ENCODE assay signal across 19 cellular contexts in genomic region chr11:69034123-69034522, GRCh38. TPM values are rescaled to one million over a fixed set of nuclear protein-coding genes. Genes with fewer than 3 reads are reported as not detected.
"Had no signal": no experiment of that assay in that cellular context is flagged by ENCODE, and none has a peak within 500 bp of the region (broad histone marks: within the 10 kb centered on the region; RNA-seq: fewer than 3 reads in every experiment).

No MANE protein-coding gene starts in this region.

- H3K27ac ChIP-seq: heart right ventricle had no signal

- DNase-seq: cortex of kidney; effector memory CD4-positive, alpha-beta T cell; gastrocnemius medialis; heart right ventricle; hypothalamus; islet precursor cell; mucosa of descending colon; naive thymus-derived CD8-positive, alpha-beta T cell; small intestine; stimulated activated CD4-positive, alpha-beta T cell treated with anti-CD3 and anti-CD28 coated beads, Interleukin-12 subunit alpha, Interleukin-12 subunit beta, amount 100 ng/mL, for 4 hours; stimulated activated naive CD4-positive, alpha-beta T cell; stomach had no signal

- H3K27ac Mint-ChIP-seq: naive thymus-derived CD8-positive, alpha-beta T cell; type B pancreatic cell had no signal

- H3K4me1 ChIP-seq: gastrocnemius medialis had no signal

- H3K9me3 ChIP-seq: gastrocnemius medialis, heart right ventricle, mucosa of descending colon, right atrium auricular region, stomach had no signal

- H3K36me3 ChIP-seq: gastrocnemius medialis, heart right ventricle, right atrium auricular region, stomach had no signal

- H3K9me3 Mint-ChIP-seq: naive thymus-derived CD8-positive, alpha-beta T cell; type B pancreatic cell had no signal

- H3K4me3 ChIP-seq: gastrocnemius medialis, heart right ventricle, mucosa of descending colon, right atrium auricular region, stomach had no signal

- H3K36me3 Mint-ChIP-seq: naive thymus-derived CD8-positive, alpha-beta T cell; type B pancreatic cell had no signal

- H3K4me3 Mint-ChIP-seq: naive thymus-derived CD8-positive, alpha-beta T cell; type B pancreatic cell had no signal

- H3K27me3 ChIP-seq: right atrium auricular region had no signal

- ATAC-seq: esophagus mucosa; gastrocnemius medialis; heart right ventricle; left lobe of liver; mucosa of descending colon; naive thymus-derived CD8-positive, alpha-beta T cell had no signal

RNA-seq across cellular contexts. Expression of gene MRGPRF, which starts 21.1 kb away (rescaled TPM):
- total RNA-seq: naive thymus-derived CD8-positive, alpha-beta T cell had no signal
- polyA plus RNA-seq: naive thymus-derived CD8-positive, alpha-beta T cell had no signal

RNA-seq across cellular contexts. Expression of gene MRGPRD, which starts 53.3 kb away (rescaled TPM):
- total RNA-seq: esophagus mucosa; fibroblast of villous mesenchyme; gastrocnemius medialis; heart right ventricle; left lobe of liver; lower leg skin; naive thymus-derived CD8-positive, alpha-beta T cell; omental fat pad; right atrium auricular region had no signal
- polyA plus RNA-seq: heart right ventricle, stomach had no signal
